3 cellular contexts compared by ENCODE assay signal in genomic region chr18:70758780-70759179, GRCh38.
"Had no signal": no experiment of that assay in that cellular context is flagged by ENCODE, and none has a peak within 500 bp of the region (broad histone marks: within the 10 kb centered on the region; RNA-seq: fewer than 3 reads in every experiment).

No MANE protein-coding gene starts in this region.

- H3K4me3 ChIP-seq: GM12878 had no signal

- DNase-seq: GDM1, GF-D8 had no signal
